Comparison of ENCODE assay signal across 12 cellular contexts in genomic region chr14:65976771-65977170, GRCh38.
"Had no signal": no experiment of that assay in that cellular context is flagged by ENCODE, and none has a peak within 500 bp of the region (broad histone marks: within the 10 kb centered on the region; RNA-seq: fewer than 3 reads in every experiment).

No MANE protein-coding gene starts in this region.

- H3K27me3 ChIP-seq: transverse colon had no signal

- H3K4me1 ChIP-seq: transverse colon had no signal

- H3K36me3 ChIP-seq: transverse colon had no signal

- H3K9me3 ChIP-seq: transverse colon had no signal

- H3K4me3 ChIP-seq: smooth muscle cell, transverse colon had no signal

- H3K27ac ChIP-seq: transverse colon had no signal

- ATAC-seq: esophagus mucosa; left lobe of liver; natural killer cell treated with Interleukin-12 subunit alpha and Interleukin-12 subunit beta and Interleukin-15 and Interleukin-18, amount 100 ng/mL, for 72 hours; right cardiac atrium; stimulated activated memory B cell treated with anti-CD40 and anti-IgM and Interleukin-4, amounts not matched to agents 10 μg/mL and 1 μg/mL and 100 μg/mL, for 72 hours had no signal

- H3K4me2 ChIP-seq: smooth muscle cell had no signal

- DNase-seq: activated effector memory CD4-positive, alpha-beta T cell treated with Interleukin-2 at 50 U/mL for 16 hours; amniotic stem cell; mammary epithelial cell; nucleus accumbens; substantia nigra had no signal
